8 cellular contexts compared by ENCODE assay signal in the genomic region with DNA sequence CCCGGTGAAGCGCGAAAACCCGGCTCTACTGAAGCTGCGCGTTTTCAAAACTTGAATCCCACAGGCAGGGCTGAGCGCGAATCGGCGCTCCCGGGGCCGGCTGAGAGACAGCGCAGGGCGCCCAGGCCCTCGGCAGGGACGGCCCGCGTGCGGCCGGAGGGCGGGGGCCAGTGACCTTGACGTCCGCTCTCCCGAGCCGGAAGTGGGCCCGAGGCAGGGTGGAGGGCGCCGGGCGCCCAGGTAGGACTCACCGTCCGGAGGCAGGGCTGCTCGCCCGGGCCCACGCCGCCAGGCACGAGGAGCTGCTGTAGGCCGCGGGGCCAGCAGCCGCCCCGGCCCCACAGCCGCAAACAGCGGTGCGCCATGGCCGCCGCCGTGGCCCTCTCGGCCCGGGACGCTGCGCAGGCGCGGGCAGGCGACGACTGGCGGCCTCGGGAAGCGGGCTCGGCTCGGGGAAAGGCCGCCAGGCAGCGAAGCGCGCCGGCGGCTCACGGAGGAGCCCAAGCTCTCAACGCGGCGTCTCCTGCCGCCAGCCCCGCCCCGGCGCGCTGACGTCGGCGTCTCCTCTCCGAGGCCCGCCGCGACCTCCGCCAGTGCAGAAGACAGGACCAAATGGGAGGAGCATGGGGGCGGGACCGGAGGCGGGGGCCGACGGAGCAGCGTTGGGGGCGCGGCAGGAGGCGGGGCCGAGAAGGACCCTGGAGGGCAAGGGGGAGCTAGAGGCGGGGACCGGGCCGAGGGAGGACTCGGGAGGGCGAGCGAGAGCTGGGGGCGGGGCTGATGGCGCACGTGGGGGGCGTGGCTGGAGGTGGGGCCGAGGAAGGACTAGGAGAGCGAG. TPM values are rescaled to one million over a fixed set of nuclear protein-coding genes. Genes with fewer than 3 reads are reported as not detected.
DNase-seq lines count a peak whose midpoint lies in the region; ATAC-seq and TF ChIP-seq lines count a peak whose summit lies in the region.

Gene AFG3L2 (minus strand): TSS at position 510 of the 838 bp plus-strand sequence. CDS start 145 bp downstream, at position 365.

- H3K9ac ChIP-seq in iPS-18a (ENCODE audit: low read length) (peak within 1 kb of the TSS; percentile 71), skeletal muscle tissue (ENCODE audit: low read depth in 1 of 3, low read length in 3 of 3) (peak within 1 kb of the TSS; percentile 94 to 99 (median 96))

- TF ChIP-seq CTCF in AG04449 (IDR thresholded peaks at IDR 0.05; ENCODE audit: insufficient read depth, low read length, missing control alignments) (peak; percentile 7), VCaP (conservative IDR thresholded peaks at IDR 0.05) (no peak)

- H3K27ac ChIP-seq in VCaP (peak within 1 kb of the TSS; percentile 98), iPS-18a (ENCODE audit: low read length) (peak within 1 kb of the TSS; percentile 71), skeletal muscle tissue (ENCODE audit: low read depth, low read length) (peak within 1 kb of the TSS; percentile 99)

- POLR2A ChIA-PET in AG04449 (lab: Yijun Ruan, JAX) = interaction anchor here (0.6 to 1.6 kb wide), 14 partner anchors 8 to 530 kb away, joined by 3 to 8 read pairs (median 3); partner anchors contain the start of genes CEP76, PRELID3A and PSMG2

- no peaks in the 10 kb centered on the region for H3K9me3 ChIP-seq in iPS-18a (ENCODE audit: control insufficient read depth, low read depth, low read length)
- no peaks in the 10 kb centered on the region for H3K9me3 ChIP-seq in skeletal muscle tissue (ENCODE audit: control insufficient read depth in 3 of 3, low read length in 3 of 3)

- H3K4me3 ChIP-seq in AG04449 (ENCODE audit: low read depth, low read length) = peak within 1 kb of the TSS; percentile 80
- peak within 1 kb of the TSS; percentile 67 for H3K4me3 ChIP-seq in iPS-18a (ENCODE audit: low read length)
- peak within 1 kb of the TSS; percentile 90 to 94 (median 92) for H3K4me3 ChIP-seq in skeletal muscle tissue (ENCODE audit: low read length in 3 of 3)

- no peaks in the 10 kb centered on the region for H3K4me1 ChIP-seq in iPS-18a (ENCODE audit: control insufficient read depth, low read depth, low read length)
- peaks cover 30 to 36% (median 32%) of the 10 kb centered on the region in 3 donors for H3K4me1 ChIP-seq in skeletal muscle tissue (ENCODE audit: control insufficient read depth in 3 of 3, insufficient read depth in 3 of 3, low read length in 3 of 3)

- H3K27me3 ChIP-seq in iPS-18a (ENCODE audit: control insufficient read depth, insufficient read depth, low read length) = no peaks in the 10 kb centered on the region
- no peaks in the 10 kb centered on the region for H3K27me3 ChIP-seq in skeletal muscle tissue (ENCODE audit: control insufficient read depth in 3 of 3, insufficient read depth in 3 of 3, low read length in 3 of 3)

- H3K36me3 ChIP-seq in iPS-18a (ENCODE audit: control insufficient read depth, low read depth, low read length) (no peaks in the 10 kb centered on the region), skeletal muscle tissue (ENCODE audit: control insufficient read depth in 3 of 3, insufficient read depth in 3 of 3, low read length in 3 of 3) (no peaks in the 10 kb centered on the region)

- CTCF ChIA-PET in AG04449 (lab: Yijun Ruan, JAX) = interaction anchor here (0.8 to 4.6 kb wide), 10 partner anchors 10 to 286 kb away, joined by 3 to 35 read pairs (median 5); no protein-coding TSS in a partner anchor

- in situ Hi-C loops in T47D (cut with HindIII; ENCODE audit: low pct_unique_long_range_greater_than_20kb, low sequenced_read_pairs) = no loop called here

- ATAC-seq in GM18907 (IDR thresholded peaks at IDR 0.05; ENCODE audit: unreplicated experiment) (peak; percentile 92), HG03139 (IDR thresholded peaks at IDR 0.05; ENCODE audit: unreplicated experiment) (peak; percentile 87)

- DNase-seq in AG04449 (ENCODE audit: low read depth, low spot score) (no peak), NCI-H2196 treated with DMSO at 0.1 percent for 48 hours (lab: John Stamatoyannopoulos, UW; ENCODE audit: unreplicated experiment) (peak; percentile 99), T47D (ENCODE audit: low read depth in 1 of 2, low spot score in 1 of 2) (peak; percentile 80 to 98)

RNA-seq across cellular contexts. Expression of gene AFG3L2, which starts in this region (rescaled TPM):
- 60.5 TPM for total RNA-seq in skeletal muscle tissue
